ENCODE assay signal across 10 cellular contexts in genomic region chr1:9722378-9722749, GRCh38.
"Had no signal": no experiment of that assay in that cellular context is flagged by ENCODE, and none has a peak within 500 bp of the region (broad histone marks: within the 10 kb centered on the region; RNA-seq: fewer than 3 reads in every experiment).

No MANE protein-coding gene starts in this region.

- ATAC-seq: activated T-helper 17 cell treated with anti-CD3 and anti-CD28 coated beads, Interleukin-2, amount 50 U/mL, for 72 hours; body of pancreas had no signal

- H3K4me1 ChIP-seq: body of pancreas, colonic mucosa, vagina had no signal

- H3K36me3 ChIP-seq: colonic mucosa had no signal

- H3K27me3 Mint-ChIP-seq: activated T-helper 17 cell treated with anti-CD3 and anti-CD28 coated beads, Interleukin-2, amount 50 U/mL, for 72 hours; progenitor cell of endocrine pancreas had no signal

- H3K27me3 ChIP-seq: body of pancreas, colonic mucosa, esophagus squamous epithelium, right atrium auricular region, tibial nerve, vagina had no signal

- H3K4me3 ChIP-seq: body of pancreas, colonic mucosa, esophagus squamous epithelium, right atrium auricular region, tibial nerve, vagina had no signal

- H3K27ac Mint-ChIP-seq: activated T-helper 17 cell treated with anti-CD3 and anti-CD28 coated beads, Interleukin-2, amount 50 U/mL, for 72 hours; progenitor cell of endocrine pancreas had no signal

- DNase-seq: esophagus squamous epithelium, hippocampal formation, T1000 had no signal

- H3K9me3 Mint-ChIP-seq: activated T-helper 17 cell treated with anti-CD3 and anti-CD28 coated beads, Interleukin-2, amount 50 U/mL, for 72 hours had no signal

- H3K4me3 Mint-ChIP-seq: activated T-helper 17 cell treated with anti-CD3 and anti-CD28 coated beads, Interleukin-2, amount 50 U/mL, for 72 hours had no signal

- H3K9me3 ChIP-seq: colonic mucosa had no signal
